Comparison of ENCODE assay signal across 10 cellular contexts in the genomic region with DNA sequence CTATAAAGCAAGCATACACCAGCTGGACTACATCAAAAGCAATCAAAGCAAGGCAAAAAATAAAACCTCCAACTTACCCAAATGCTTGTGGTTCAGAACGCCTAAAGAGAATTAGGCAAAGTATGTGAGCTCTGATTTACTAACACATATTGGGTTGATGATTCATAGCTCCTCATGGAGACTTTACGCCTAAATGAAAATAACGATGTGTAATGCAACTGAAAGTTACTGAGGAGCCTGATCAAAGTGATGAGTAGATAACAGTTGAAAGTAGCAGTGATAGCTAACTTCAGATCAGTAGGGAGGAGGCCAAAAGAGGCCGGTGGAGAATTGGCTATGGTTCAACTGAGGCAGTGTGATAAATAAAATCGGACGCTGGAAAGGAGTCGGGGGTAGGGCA.
A peak's percentile ranks its signal among the peaks of the same experiment; 100 is the strongest.
DNase-seq lines count a peak whose midpoint lies in the region; ATAC-seq, FAIRE-seq and TF ChIP-seq lines count a peak whose summit lies in the region.
"Had no signal": no experiment of that assay in that cellular context is flagged by ENCODE, and none has a peak within 500 bp of the region (broad histone marks: within the 10 kb centered on the region; RNA-seq: fewer than 3 reads in every experiment).

No MANE protein-coding gene starts in this region.

- no peaks in the 10 kb centered on the region for H3K27me3 Mint-ChIP-seq in activated naive CD4-positive, alpha-beta T cell treated with anti-CD3 and anti-CD28 coated beads, Interleukin-2, amount 10 ng/mL, durations not matched to agents 7 days and 5 days
- H3K27me3 Mint-ChIP-seq in activated T-helper 17 cell treated with anti-CD3 and anti-CD28 coated beads, Interleukin-2, amount 50 U/mL, for 72 hours: no peaks in the 10 kb centered on the region
- H3K27me3 Mint-ChIP-seq: type B pancreatic cell had no signal

- H3K36me3 ChIP-seq in iPS-15b (ENCODE audit: control insufficient read depth, insufficient read depth, low read length) (no peaks in the 10 kb centered on the region), adrenal gland (replicated peaks in 1 of 2) (no peaks in the 10 kb centered on the region)
- H3K36me3 ChIP-seq: lower lobe of right lung had no signal

- H3K9ac ChIP-seq in iPS-15b (ENCODE audit: low read depth, low read length): peak overlapping the region; percentile 8

- peak; percentile 99 for ATAC-seq in activated T-helper 17 cell treated with anti-CD3 and anti-CD28 coated beads, Interleukin-2, amount 50 U/mL, for 72 hours (replicated peaks)
- ATAC-seq in sciatic nerve: no peak

- H3K27ac Mint-ChIP-seq in activated naive CD4-positive, alpha-beta T cell treated with anti-CD3 and anti-CD28 coated beads, Interleukin-2, amount 10 ng/mL, durations not matched to agents 7 days and 5 days: peak overlapping the region; percentile 35
- H3K27ac Mint-ChIP-seq in activated T-helper 17 cell treated with anti-CD3 and anti-CD28 coated beads, Interleukin-2, amount 50 U/mL, for 72 hours: no peak overlapping the region
- H3K27ac Mint-ChIP-seq: type B pancreatic cell had no signal

- no peak for TF ChIP-seq POLR2A in adrenal gland (IDR thresholded peaks at IDR 0.05)

- H3K27ac ChIP-seq in adrenal gland: no peak overlapping the region
- H3K27ac ChIP-seq: lower lobe of right lung had no signal

- WGBS in adrenal gland, 4 donors: 52 to 67% (median 65%) methylated on average over 7 of the region's 7 CpGs

- H3K4me1 Mint-ChIP-seq in activated naive CD4-positive, alpha-beta T cell treated with anti-CD3 and anti-CD28 coated beads, Interleukin-2, amount 10 ng/mL, durations not matched to agents 7 days and 5 days: peaks cover 10% of the 10 kb centered on the region
- peaks cover 9% of the 10 kb centered on the region for H3K4me1 Mint-ChIP-seq in activated T-helper 17 cell treated with anti-CD3 and anti-CD28 coated beads, Interleukin-2, amount 50 U/mL, for 72 hours

- DNase-seq in activated naive CD4-positive, alpha-beta T cell treated with anti-CD3 and anti-CD28 coated beads, Interleukin-2, amount 10 ng/mL, durations not matched to agents 7 days and 5 days: no peak
- no peak for DNase-seq in activated naive CD4-positive, alpha-beta T cell treated with Interleukin-2 at 50 U/mL for 16 hours
- DNase-seq in urothelium cell line (ENCODE audit: low spot score) (peak; percentile 40), adrenal gland (no peak), sciatic nerve (ENCODE audit: low spot score) (no peak)
- no peak for DNase-seq in NK-92 treated with Interleukin-12 subunit alpha and Interleukin-12 subunit beta, amount 100 ng/mL, for 24 hours (lab: John Stamatoyannopoulos, UW)
- DNase-seq: lower lobe of right lung had no signal

- intact Hi-C loops in adrenal gland (cut with DNase I): no loop called here
- intact Hi-C loops in sciatic nerve (cut with DNase I): no loop called here

- CTCF ChIA-PET in activated naive CD4-positive, alpha-beta T cell treated with anti-CD3 and anti-CD28 coated beads, Interleukin-2, amount 10 ng/mL, durations not matched to agents 7 days and 5 days (lab: Charles Lee): interaction anchor here (0.9 to 1.0 kb wide), 2 partner anchors 24 to 39 kb away, joined by 3 to 4 read pairs; no protein-coding TSS in a partner anchor

- H3K9me3 ChIP-seq in iPS-15b (ENCODE audit: control insufficient read depth, insufficient read depth, low read length): no peaks in the 10 kb centered on the region
- no peaks in the 10 kb centered on the region for H3K9me3 ChIP-seq in adrenal gland (replicated peaks in 1 of 3)
- H3K9me3 ChIP-seq: lower lobe of right lung had no signal

- H3K27me3 ChIP-seq in iPS-15b (ENCODE audit: control insufficient read depth, insufficient read depth, low read length) (no peaks in the 10 kb centered on the region), adrenal gland (no peaks in the 10 kb centered on the region)

- H3K4me3 ChIP-seq in iPS-15b (ENCODE audit: low read depth, low read length) (no peak overlapping the region), adrenal gland (no peak overlapping the region)
- H3K4me3 ChIP-seq: lower lobe of right lung had no signal

- peaks cover 7% of the 10 kb centered on the region for H3K4me1 ChIP-seq in iPS-15b (ENCODE audit: control insufficient read depth, insufficient read depth, low read length)
- no peaks in the 10 kb centered on the region for H3K4me1 ChIP-seq in adrenal gland (replicated peaks in 1 of 2)
- H3K4me1 ChIP-seq: lower lobe of right lung had no signal

- TF ChIP-seq CTCF in adrenal gland (IDR thresholded peaks at IDR 0.05): no peak

- peak; percentile 32 for FAIRE-seq in urothelium cell line (lab: Jason Lieb, UNC)

- H3K36me3 Mint-ChIP-seq in activated naive CD4-positive, alpha-beta T cell treated with anti-CD3 and anti-CD28 coated beads, Interleukin-2, amount 10 ng/mL, durations not matched to agents 7 days and 5 days: no peaks in the 10 kb centered on the region
- no peaks in the 10 kb centered on the region for H3K36me3 Mint-ChIP-seq in activated T-helper 17 cell treated with anti-CD3 and anti-CD28 coated beads, Interleukin-2, amount 50 U/mL, for 72 hours (ENCODE audit: low read depth)
- H3K36me3 Mint-ChIP-seq: type B pancreatic cell had no signal

- H3K9me3 Mint-ChIP-seq in activated naive CD4-positive, alpha-beta T cell treated with anti-CD3 and anti-CD28 coated beads, Interleukin-2, amount 10 ng/mL, durations not matched to agents 7 days and 5 days: no peaks in the 10 kb centered on the region
- no peaks in the 10 kb centered on the region for H3K9me3 Mint-ChIP-seq in activated T-helper 17 cell treated with anti-CD3 and anti-CD28 coated beads, Interleukin-2, amount 50 U/mL, for 72 hours
- H3K9me3 Mint-ChIP-seq: type B pancreatic cell had no signal

- no peak overlapping the region for H3K4me3 Mint-ChIP-seq in activated naive CD4-positive, alpha-beta T cell treated with anti-CD3 and anti-CD28 coated beads, Interleukin-2, amount 10 ng/mL, durations not matched to agents 7 days and 5 days
- peak overlapping the region; percentile 5 for H3K4me3 Mint-ChIP-seq in activated T-helper 17 cell treated with anti-CD3 and anti-CD28 coated beads, Interleukin-2, amount 50 U/mL, for 72 hours
- H3K4me3 Mint-ChIP-seq: type B pancreatic cell had no signal
